16 cellular contexts compared by ENCODE assay signal in genomic region chr4:53932784-53933183, GRCh38.
A peak's percentile ranks its signal among the peaks of the same experiment; 100 is the strongest.
DNase-seq lines count a peak whose midpoint lies in the region; ATAC-seq and TF ChIP-seq lines count a peak whose summit lies in the region.
"Had no signal": no experiment of that assay in that cellular context is flagged by ENCODE, and none has a peak within 500 bp of the region (broad histone marks: within the 10 kb centered on the region; RNA-seq: fewer than 3 reads in every experiment).

No MANE protein-coding gene starts in this region.

- in situ Hi-C loops in KBM-7 (cut with MboI; ENCODE audit: low pct_unique_long_range_greater_than_20kb, low sequenced_read_pairs) = no loop called here

- H3K27me3 ChIP-seq in breast epithelium = no peaks in the 10 kb centered on the region
- H3K27me3 ChIP-seq: BLaER1 had no signal

- TF ChIP-seq CTCF in AG09309 (IDR thresholded peaks at IDR 0.05; ENCODE audit: control insufficient read depth, insufficient read depth, low read depth, low read length, missing control alignments) (no peak), breast epithelium (IDR thresholded peaks at IDR 0.05) (no peak)

- ATAC-seq in HG03135 (IDR thresholded peaks at IDR 0.05; ENCODE audit: unreplicated experiment) (no peak), HG02588 (IDR thresholded peaks at IDR 0.05; ENCODE audit: unreplicated experiment) (no peak)
- ATAC-seq: activated naive CD8-positive, alpha-beta T cell treated with anti-CD3 and anti-CD28 coated beads, Interleukin-2, amount 50 U/mL, for 24 hours; Panc1 had no signal

- H3K4me1 ChIP-seq in breast epithelium = peaks cover 0 to 7% of the 10 kb centered on the region in 2 donors
- H3K4me1 ChIP-seq: prostate gland had no signal

- no peaks in the 10 kb centered on the region for H3K36me3 ChIP-seq in breast epithelium
- H3K36me3 ChIP-seq: BLaER1, prostate gland had no signal

- DNase-seq in AG09309 (ENCODE audit: low read depth) (peak; percentile 83), LHCN-M2 (ENCODE audit: low read depth) (peak; percentile 44), breast epithelium (ENCODE audit: low spot score in 2 of 2) (peak in 1 of 2 donors; percentile 56), iris pigment epithelial cell (ENCODE audit: low read depth) (peak; percentile 97), NCI-H128 (lab: John Stamatoyannopoulos, UW; ENCODE audit: unreplicated experiment) (no peak), KBM-7 (no peak)
- DNase-seq: activated CD4-positive, alpha-beta memory T cell treated with anti-CD3 and anti-CD28 coated beads, Interleukin-2, amount 10 ng/mL, durations not matched to agents 7 days and 5 days; activated naive CD8-positive, alpha-beta T cell treated with anti-CD3 and anti-CD28 coated beads, Interleukin-2, amount 50 U/mL, for 24 hours; dorsolateral prefrontal cortex; NCI-H69; SW 1271 had no signal

- no peak for TF ChIP-seq POLR2A in breast epithelium (IDR thresholded peaks at IDR 0.05)

- peak overlapping the region; percentile 46 to 66 for H3K27ac ChIP-seq in breast epithelium
- H3K27ac ChIP-seq: BLaER1, dorsolateral prefrontal cortex, prostate gland had no signal

- H3K4me3 ChIP-seq in AG09309 (ENCODE audit: control insufficient read depth, low read depth, low read length) (no peak overlapping the region), breast epithelium (no peak overlapping the region)
- H3K4me3 ChIP-seq: BLaER1, dorsolateral prefrontal cortex, prostate gland had no signal

- no peaks in the 10 kb centered on the region for H3K9me3 ChIP-seq in breast epithelium
- H3K9me3 ChIP-seq: prostate gland had no signal

- intact Hi-C loops in breast epithelium (cut with DNase I; ENCODE audit: low total_unique reads) = no loop called here

Comparison
In these comparisons a context has a peak if more than half of its experiments do, and no peak if none do; other contexts are left out.
1. DNase-seq: peak in AG09309 (single experiment), LHCN-M2 (single experiment) and iris pigment epithelial cell (single experiment); none in NCI-H128 (single experiment) and KBM-7 (single experiment).